ENCODE assay signal across 26 cellular contexts in genomic region chr4:2271279-2272025, GRCh38.
"Had no signal": no experiment of that assay in that cellular context is flagged by ENCODE, and none has a peak within 500 bp of the region (broad histone marks: within the 10 kb centered on the region; RNA-seq: fewer than 3 reads in every experiment).

No MANE protein-coding gene starts in this region.

- H3K4me3 Mint-ChIP-seq: activated CD8-positive, alpha-beta memory T cell treated with anti-CD3 and anti-CD28 coated beads, Interleukin-2, amount 10 ng/mL, durations not matched to agents 7 days and 5 days; activated CD8-positive, alpha-beta T cell treated with anti-CD3 and anti-CD28 coated beads, Interleukin-2, amount 10 ng/mL, durations not matched to agents 7 days and 5 days; activated naive CD4-positive, alpha-beta T cell treated with anti-CD3 and anti-CD28 coated beads, Interleukin-2, amount 50 U/mL, for 24 hours; activated naive CD8-positive, alpha-beta T cell treated with anti-CD3 and anti-CD28 coated beads, Interleukin-2, amount 50 U/mL, for 24 hours; mesothelial cell of epicardium; naive thymus-derived CD4-positive, alpha-beta T cell; stimulated activated memory B cell treated with anti-CD40 and anti-IgM and Interleukin-4, amounts not matched to agents 10 μg/mL and 1 μg/mL and 100 μg/mL, for 72 hours; WTC11 had no signal

- H3K27me3 Mint-ChIP-seq: activated CD8-positive, alpha-beta memory T cell treated with anti-CD3 and anti-CD28 coated beads, Interleukin-2, amount 10 ng/mL, durations not matched to agents 7 days and 5 days; activated naive CD4-positive, alpha-beta T cell treated with anti-CD3 and anti-CD28 coated beads, Interleukin-2, amount 50 U/mL, for 24 hours; activated naive CD8-positive, alpha-beta T cell treated with anti-CD3 and anti-CD28 coated beads, Interleukin-2, amount 50 U/mL, for 24 hours; naive thymus-derived CD4-positive, alpha-beta T cell; stimulated activated memory B cell treated with anti-CD40 and anti-IgM and Interleukin-4, amounts not matched to agents 10 μg/mL and 1 μg/mL and 100 μg/mL, for 72 hours had no signal

- DNase-seq: activated CD4-positive, alpha-beta T cell treated with anti-CD3 and anti-CD28 coated beads for 1 hour; activated CD4-positive, alpha-beta T cell treated with anti-CD3 and anti-CD28 coated beads, Interleukin-2, amount 50 U/mL, for 1 hour; activated CD8-positive, alpha-beta memory T cell treated with anti-CD3 and anti-CD28 coated beads, Interleukin-2, amount 10 ng/mL, durations not matched to agents 7 days and 5 days; activated CD8-positive, alpha-beta T cell treated with anti-CD3 and anti-CD28 coated beads, Interleukin-2, amount 10 ng/mL, durations not matched to agents 7 days and 5 days; activated naive CD8-positive, alpha-beta T cell treated with anti-CD3 and anti-CD28 coated beads, Interleukin-2, amount 50 U/mL, for 24 hours; activated T-cell treated with anti-CD3 and anti-CD28 coated beads, Interleukin-2, amount 50 U/mL, for 48 hours; body of pancreas; foreskin keratinocyte; naive thymus-derived CD4-positive, alpha-beta T cell; nucleus accumbens; stimulated activated CD4-positive, alpha-beta T cell treated with anti-CD3 and anti-CD28 coated beads, Interleukin-12 subunit alpha, Interleukin-12 subunit beta, amount 100 ng/mL, for 4 hours; stimulated activated CD4-positive, alpha-beta T cell treated with anti-CD3 and anti-CD28 coated beads, Interleukin-4, amount 100 ng/mL, for 4 hours; stimulated activated CD8-positive, alpha-beta memory T cell treated with anti-CD3 and anti-CD28 coated beads, Interleukin-4, amount 100 ng/mL, for 48 hours; stomach; T-helper 2 cell; thyroid gland; upper lobe of right lung had no signal

- H3K36me3 ChIP-seq: cardiac muscle cell, pancreas, prostate gland, thyroid gland, upper lobe of right lung had no signal

- H3K9me3 ChIP-seq: body of pancreas, esophagus muscularis mucosa, pancreas, prostate gland, stomach, thyroid gland, upper lobe of right lung had no signal

- H3K4me1 ChIP-seq: foreskin keratinocyte, pancreas, prostate gland had no signal

- H3K4me3 ChIP-seq: body of pancreas, cardiac muscle cell, esophagus muscularis mucosa, pancreas, prostate gland, stomach, thyroid gland, upper lobe of right lung had no signal

- H3K9me3 Mint-ChIP-seq: activated naive CD4-positive, alpha-beta T cell treated with anti-CD3 and anti-CD28 coated beads, Interleukin-2, amount 50 U/mL, for 24 hours; activated naive CD8-positive, alpha-beta T cell treated with anti-CD3 and anti-CD28 coated beads, Interleukin-2, amount 50 U/mL, for 24 hours; activated T-helper 2 cell treated with anti-CD3 and anti-CD28 coated beads, Interferon-gamma antibody, Interleukin-2, Interleukin-4, amounts not matched to agents 10 μg/mL and 5 μg/mL and 100 μg/mL, durations not matched to agents 14 hours and 24 hours and 36 hours; mesothelial cell of epicardium; stimulated activated memory B cell treated with anti-CD40 and anti-IgM and Interleukin-4, amounts not matched to agents 10 μg/mL and 1 μg/mL and 100 μg/mL, for 72 hours; WTC11 had no signal

- H3K36me3 Mint-ChIP-seq: activated CD8-positive, alpha-beta memory T cell treated with anti-CD3 and anti-CD28 coated beads, Interleukin-2, amount 10 ng/mL, durations not matched to agents 7 days and 5 days; activated naive CD4-positive, alpha-beta T cell treated with anti-CD3 and anti-CD28 coated beads, Interleukin-2, amount 50 U/mL, for 24 hours; mesothelial cell of epicardium; stimulated activated memory B cell treated with anti-CD40 and anti-IgM and Interleukin-4, amounts not matched to agents 10 μg/mL and 1 μg/mL and 100 μg/mL, for 72 hours; WTC11 had no signal

- H3K27ac Mint-ChIP-seq: activated CD8-positive, alpha-beta memory T cell treated with anti-CD3 and anti-CD28 coated beads, Interleukin-2, amount 10 ng/mL, durations not matched to agents 7 days and 5 days; activated CD8-positive, alpha-beta T cell treated with anti-CD3 and anti-CD28 coated beads, Interleukin-2, amount 10 ng/mL, durations not matched to agents 7 days and 5 days; activated naive CD4-positive, alpha-beta T cell treated with anti-CD3 and anti-CD28 coated beads, Interleukin-2, amount 50 U/mL, for 24 hours; activated naive CD8-positive, alpha-beta T cell treated with anti-CD3 and anti-CD28 coated beads, Interleukin-2, amount 50 U/mL, for 24 hours; activated T-helper 2 cell treated with anti-CD3 and anti-CD28 coated beads, Interferon-gamma antibody, Interleukin-2, Interleukin-4, amounts not matched to agents 10 μg/mL and 5 μg/mL and 100 μg/mL, durations not matched to agents 14 hours and 24 hours and 36 hours; mesothelial cell of epicardium; stimulated activated memory B cell treated with anti-CD40 and anti-IgM and Interleukin-4, amounts not matched to agents 10 μg/mL and 1 μg/mL and 100 μg/mL, for 72 hours had no signal

- H3K4me1 Mint-ChIP-seq: activated CD8-positive, alpha-beta memory T cell treated with anti-CD3 and anti-CD28 coated beads, Interleukin-2, amount 10 ng/mL, durations not matched to agents 7 days and 5 days; activated naive CD4-positive, alpha-beta T cell treated with anti-CD3 and anti-CD28 coated beads, Interleukin-2, amount 50 U/mL, for 24 hours; activated naive CD8-positive, alpha-beta T cell treated with anti-CD3 and anti-CD28 coated beads, Interleukin-2, amount 50 U/mL, for 24 hours; stimulated activated memory B cell treated with anti-CD40 and anti-IgM and Interleukin-4, amounts not matched to agents 10 μg/mL and 1 μg/mL and 100 μg/mL, for 72 hours had no signal

- H3K27ac ChIP-seq: body of pancreas, cardiac muscle cell, esophagus muscularis mucosa, foreskin keratinocyte, pancreas, prostate gland, stomach, thyroid gland, upper lobe of right lung had no signal

- ATAC-seq: activated CD8-positive, alpha-beta memory T cell treated with anti-CD3 and anti-CD28 coated beads, Interleukin-2, amount 10 ng/mL, durations not matched to agents 7 days and 5 days; activated CD8-positive, alpha-beta T cell treated with anti-CD3 and anti-CD28 coated beads, Interleukin-2, amount 10 ng/mL, durations not matched to agents 7 days and 5 days; activated naive CD8-positive, alpha-beta T cell treated with anti-CD3 and anti-CD28 coated beads, Interleukin-2, amount 50 U/mL, for 24 hours; body of pancreas; foreskin keratinocyte; naive thymus-derived CD4-positive, alpha-beta T cell; pancreas; stimulated activated memory B cell treated with anti-CD40 and anti-IgM and Interleukin-4, amounts not matched to agents 10 μg/mL and 1 μg/mL and 100 μg/mL, for 72 hours; upper lobe of right lung; WTC11 had no signal

- H3K27me3 ChIP-seq: body of pancreas, cardiac muscle cell, esophagus muscularis mucosa, foreskin keratinocyte, pancreas, stomach, thyroid gland, upper lobe of right lung had no signal
